Comparison of ENCODE assay signal across 19 cellular contexts in the genomic region with DNA sequence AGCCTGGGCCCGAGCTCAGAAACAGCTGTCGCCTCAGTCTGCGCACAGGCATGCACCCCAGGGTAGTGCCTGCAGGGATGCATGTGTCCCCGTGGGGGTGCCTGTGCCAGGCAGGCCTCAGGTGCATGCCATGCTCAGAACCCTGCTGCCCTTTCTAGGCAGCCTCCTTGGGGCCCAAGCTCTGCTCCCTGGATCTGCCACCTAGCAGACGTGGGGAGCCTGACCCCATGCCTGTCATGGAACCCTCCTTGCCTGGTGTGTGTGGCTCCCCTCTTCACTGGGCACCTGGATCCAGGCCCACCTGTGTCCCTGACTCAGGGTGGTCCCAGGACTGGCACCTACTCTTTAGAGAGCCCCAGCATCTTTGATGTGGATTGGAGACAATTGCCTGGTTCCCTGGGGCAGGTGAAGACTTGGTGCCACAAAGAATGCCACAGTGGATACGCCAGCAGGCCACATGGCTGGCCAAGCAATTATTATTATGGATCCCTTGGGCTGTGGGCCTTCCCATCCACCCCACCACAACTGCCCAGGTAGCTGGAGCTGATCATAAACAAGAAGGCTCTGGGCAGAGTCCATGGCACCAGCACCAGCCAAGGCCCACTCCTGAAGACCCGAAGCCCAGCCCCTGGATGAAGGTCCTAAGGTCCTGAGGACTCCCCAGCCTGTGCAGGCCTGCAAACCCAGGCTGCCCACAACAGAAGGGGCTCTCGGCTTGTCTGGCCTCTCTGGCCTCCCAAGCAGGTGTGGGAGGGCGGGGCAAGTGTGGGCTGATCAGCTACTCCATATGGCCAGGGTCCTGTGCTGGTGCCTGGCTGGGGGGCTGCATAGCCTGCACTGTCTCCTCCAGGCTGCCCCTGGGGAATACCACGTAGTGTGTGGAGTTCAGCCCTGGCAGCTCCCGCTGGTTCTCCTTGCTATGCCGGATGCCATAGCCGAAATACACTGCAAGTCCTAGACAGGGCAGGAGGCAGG. TPM values are rescaled to one million over a fixed set of nuclear protein-coding genes. Genes with fewer than 3 reads are reported as not detected.
"Had no signal": no experiment of that assay in that cellular context is flagged by ENCODE, and none has a peak within 500 bp of the region (broad histone marks: within the 10 kb centered on the region; RNA-seq: fewer than 3 reads in every experiment).

No MANE protein-coding gene starts in this region.

- H3K36me3 Mint-ChIP-seq: natural killer cell had no signal

- DNase-seq: activated CD4-positive, alpha-beta T cell treated with anti-CD3 and anti-CD28 coated beads, Interleukin-2, amount 50 U/mL, for 48 hours; activated naive CD4-positive, alpha-beta T cell treated with anti-CD3 and anti-CD28 coated beads for 36 hours; kidney glomerular epithelial cell; left ventricle myocardium superior; mesendoderm; natural killer cell; psoas muscle; right lobe of liver; stimulated activated CD4-positive, alpha-beta T cell treated with anti-CD3 and anti-CD28 coated beads, Interleukin-4, amount 100 ng/mL, for 4 hours; stimulated activated CD8-positive, alpha-beta memory T cell treated with anti-CD3 and anti-CD28 coated beads, Interleukin-4, amount 100 ng/mL, for 48 hours; stimulated activated naive CD8-positive, alpha-beta T cell treated with anti-CD3 and anti-CD28 coated beads, Interleukin-15, Interleukin-2, amounts not matched to agents 100 U/mL and 50 U/mL, for 24 hours; transverse colon had no signal

- H3K27ac Mint-ChIP-seq: activated naive CD4-positive, alpha-beta T cell treated with anti-CD3 and anti-CD28 coated beads for 36 hours; activated T-helper 17 cell treated with anti-CD3 and anti-CD28 coated beads, Interleukin-2, amount 50 U/mL, for 72 hours; natural killer cell had no signal

- H3K4me3 Mint-ChIP-seq: activated naive CD4-positive, alpha-beta T cell treated with anti-CD3 and anti-CD28 coated beads for 36 hours; activated T-helper 17 cell treated with anti-CD3 and anti-CD28 coated beads, Interleukin-2, amount 50 U/mL, for 72 hours; natural killer cell had no signal

- H3K4me3 ChIP-seq: esophagus muscularis mucosa, psoas muscle, right lobe of liver, smooth muscle cell, transverse colon had no signal

- H3K9me3 ChIP-seq: esophagus muscularis mucosa, psoas muscle, right lobe of liver, transverse colon had no signal

- H3K9me3 Mint-ChIP-seq: activated naive CD4-positive, alpha-beta T cell treated with anti-CD3 and anti-CD28 coated beads for 36 hours; activated T-helper 17 cell treated with anti-CD3 and anti-CD28 coated beads, Interleukin-2, amount 50 U/mL, for 72 hours; natural killer cell had no signal

- H3K4me2 ChIP-seq: smooth muscle cell had no signal

- H3K27ac ChIP-seq: esophagus muscularis mucosa, psoas muscle, right lobe of liver, transverse colon had no signal

- H3K4me1 ChIP-seq: right lobe of liver had no signal

- H3K27me3 ChIP-seq: right lobe of liver had no signal

- H3K36me3 ChIP-seq: esophagus muscularis mucosa, right lobe of liver, transverse colon had no signal

RNA-seq across cellular contexts. Expression of a gene that starts 3.8 kb away (rescaled TPM):
- total RNA-seq: activated naive CD4-positive, alpha-beta T cell treated with anti-CD3 and anti-CD28 coated beads for 36 hours; activated T-helper 17 cell treated with anti-CD3 and anti-CD28 coated beads, Interleukin-2, amount 50 U/mL, for 72 hours; cardiac septum; glomerular endothelial cell; natural killer cell had no signal

RNA-seq across cellular contexts. Expression of a gene that starts 17.2 kb away (rescaled TPM):
- total RNA-seq: activated naive CD4-positive, alpha-beta T cell treated with anti-CD3 and anti-CD28 coated beads for 36 hours; activated T-helper 17 cell treated with anti-CD3 and anti-CD28 coated beads, Interleukin-2, amount 50 U/mL, for 72 hours; cardiac septum; esophagus muscularis mucosa; glomerular endothelial cell; left ventricle myocardium superior; omental fat pad; right lobe of liver; smooth muscle cell; transverse colon had no signal
- polyA plus RNA-seq: adipose tissue, smooth muscle cell had no signal
